In genomic region chr5:77321793-77322394, GRCh38 we compare ENCODE assay signal across 1 cellular context.
A peak's percentile ranks its signal among the peaks of the same experiment; 100 is the strongest.
TF ChIP-seq lines count a peak whose summit lies in the region.

No MANE protein-coding gene starts in this region.

TF ChIP-seq in GM23338, 12 proteins besides CTCF, POLR2A, EP300 and RAD21 (continued from another document):
- peak; percentile 24; the same call in 1 of the 2 replicates for TF ChIP-seq ZNF462 (CRISPR knock-in tag; IDR thresholded peaks at IDR 0.05)
TF ChIP-seq in GM23338: peak in this region for 1.
